In genomic region chr17:27596571-27597187, GRCh38 we compare ENCODE assay signal across 16 cellular contexts. TPM values are rescaled to one million over a fixed set of nuclear protein-coding genes. Genes with fewer than 3 reads are reported as not detected.
A peak's percentile ranks its signal among the peaks of the same experiment; 100 is the strongest.
DNase-seq lines count a peak whose midpoint lies in the region; ATAC-seq and TF ChIP-seq lines count a peak whose summit lies in the region.
"Had no signal": no experiment of that assay in that cellular context is flagged by ENCODE, and none has a peak within 500 bp of the region (broad histone marks: within the 10 kb centered on the region; RNA-seq: fewer than 3 reads in every experiment).

No MANE protein-coding gene starts in this region.

- H3K4me1 Mint-ChIP-seq in activated naive CD4-positive, alpha-beta T cell treated with anti-CD3 and anti-CD28 coated beads, Interleukin-2, amount 10 ng/mL, durations not matched to agents 7 days and 5 days, result peaks cover 21% of the 10 kb centered on the region
- H3K4me1 Mint-ChIP-seq in activated naive CD8-positive, alpha-beta T cell treated with anti-CD3 and anti-CD28 coated beads, Interleukin-2, amount 50 U/mL, for 24 hours, result peaks cover 18% of the 10 kb centered on the region
- H3K4me1 Mint-ChIP-seq in stimulated activated naive B cell treated with anti-CD40 and anti-IgM and Interleukin-4, amounts not matched to agents 10 μg/mL and 1 μg/mL and 100 μg/mL, for 72 hours, result peaks cover 2 to 6% of the 10 kb centered on the region in 2 donors

- CTCF ChIA-PET in activated naive CD4-positive, alpha-beta T cell treated with anti-CD3 and anti-CD28 coated beads, Interleukin-2, amount 10 ng/mL, durations not matched to agents 7 days and 5 days (lab: Charles Lee), result interaction anchor here (0.9 to 2.3 kb wide), 9 partner anchors 28 to 264 kb away, joined by 3 to 14 read pairs (median 6); partner anchors contain the start of gene KSR1
- CTCF ChIA-PET in HEK293T (lab: Yijun Ruan, JAX), result interaction anchor here (1.0 kb wide), 1 partner anchor 141 kb away, joined by 3 read pairs; the partner anchor contains the start of gene KSR1

- ATAC-seq in activated naive CD4-positive, alpha-beta T cell treated with anti-CD3 and anti-CD28 coated beads, Interleukin-2, amount 50 U/mL, for 72 hours, result no peak
- no peak for ATAC-seq in activated naive CD8-positive, alpha-beta T cell treated with anti-CD3 and anti-CD28 coated beads, Interleukin-2, amount 50 U/mL, for 24 hours
- no peak for ATAC-seq in stimulated activated naive B cell treated with anti-CD40 and anti-IgM and Interleukin-4, amounts not matched to agents 10 μg/mL and 1 μg/mL and 100 μg/mL, for 72 hours (replicated peaks)
- ATAC-seq in GM21576 (IDR thresholded peaks at IDR 0.05; ENCODE audit: unreplicated experiment), result no peak
- ATAC-seq: foreskin keratinocyte, lower lobe of right lung had no signal

- POLR2A ChIA-PET in HEK293T (lab: Yijun Ruan, JAX), result no interaction called here

- no peak for DNase-seq in activated naive CD4-positive, alpha-beta T cell treated with anti-CD3 and anti-CD28 coated beads, Interleukin-2, amount 50 U/mL, for 72 hours (ENCODE audit: low spot score in 2 of 2)
- DNase-seq in activated naive CD4-positive, alpha-beta T cell treated with anti-CD3 and anti-CD28 coated beads, Interleukin-2, amount 10 ng/mL, durations not matched to agents 7 days and 5 days, result no peak
- peak; percentile 29 for DNase-seq in NCI-H1092 (lab: John Stamatoyannopoulos, UW)
- DNase-seq in activated naive CD8-positive, alpha-beta T cell treated with anti-CD3 and anti-CD28 coated beads, Interleukin-2, amount 50 U/mL, for 24 hours, result no peak
- no peak for DNase-seq in stimulated activated naive B cell treated with anti-CD40 and anti-IgM and Interleukin-4, amounts not matched to agents 10 μg/mL and 1 μg/mL and 100 μg/mL, for 72 hours
- no peak for DNase-seq in HEK293T (ENCODE audit: extremely low spot score)
- no peak for DNase-seq in COLO829 (ENCODE audit: low spot score)
- DNase-seq: AML-193; foreskin keratinocyte; lower lobe of right lung; NCI-H187; small intestine; stimulated activated CD4-positive, alpha-beta T cell treated with anti-CD3 and anti-CD28 coated beads, Interleukin-4, amount 100 ng/mL, for 1 hour; T1000; upper lobe of left lung had no signal

- no peak overlapping the region for H3K4me3 Mint-ChIP-seq in activated naive CD4-positive, alpha-beta T cell treated with anti-CD3 and anti-CD28 coated beads, Interleukin-2, amount 10 ng/mL, durations not matched to agents 7 days and 5 days
- peak overlapping the region; percentile 22 for H3K4me3 Mint-ChIP-seq in activated naive CD8-positive, alpha-beta T cell treated with anti-CD3 and anti-CD28 coated beads, Interleukin-2, amount 50 U/mL, for 24 hours
- no peak overlapping the region for H3K4me3 Mint-ChIP-seq in stimulated activated naive B cell treated with anti-CD40 and anti-IgM and Interleukin-4, amounts not matched to agents 10 μg/mL and 1 μg/mL and 100 μg/mL, for 72 hours

- no peaks in the 10 kb centered on the region for H3K9me3 Mint-ChIP-seq in activated naive CD4-positive, alpha-beta T cell treated with anti-CD3 and anti-CD28 coated beads, Interleukin-2, amount 50 U/mL, for 72 hours
- no peaks in the 10 kb centered on the region for H3K9me3 Mint-ChIP-seq in activated naive CD4-positive, alpha-beta T cell treated with anti-CD3 and anti-CD28 coated beads, Interleukin-2, amount 10 ng/mL, durations not matched to agents 7 days and 5 days
- H3K9me3 Mint-ChIP-seq in activated naive CD8-positive, alpha-beta T cell treated with anti-CD3 and anti-CD28 coated beads, Interleukin-2, amount 50 U/mL, for 24 hours, result no peaks in the 10 kb centered on the region
- H3K9me3 Mint-ChIP-seq in stimulated activated naive B cell treated with anti-CD40 and anti-IgM and Interleukin-4, amounts not matched to agents 10 μg/mL and 1 μg/mL and 100 μg/mL, for 72 hours, result no peaks in the 10 kb centered on the region

- no peaks in the 10 kb centered on the region for H3K27me3 Mint-ChIP-seq in activated naive CD4-positive, alpha-beta T cell treated with anti-CD3 and anti-CD28 coated beads, Interleukin-2, amount 10 ng/mL, durations not matched to agents 7 days and 5 days
- H3K27me3 Mint-ChIP-seq in activated naive CD8-positive, alpha-beta T cell treated with anti-CD3 and anti-CD28 coated beads, Interleukin-2, amount 50 U/mL, for 24 hours, result no peaks in the 10 kb centered on the region
- no peaks in the 10 kb centered on the region for H3K27me3 Mint-ChIP-seq in stimulated activated naive B cell treated with anti-CD40 and anti-IgM and Interleukin-4, amounts not matched to agents 10 μg/mL and 1 μg/mL and 100 μg/mL, for 72 hours

- H3K27ac Mint-ChIP-seq in activated naive CD4-positive, alpha-beta T cell treated with anti-CD3 and anti-CD28 coated beads, Interleukin-2, amount 50 U/mL, for 72 hours, result peak overlapping the region; percentile 40 to 91
- no peak overlapping the region for H3K27ac Mint-ChIP-seq in activated naive CD4-positive, alpha-beta T cell treated with anti-CD3 and anti-CD28 coated beads, Interleukin-2, amount 10 ng/mL, durations not matched to agents 7 days and 5 days
- no peak overlapping the region for H3K27ac Mint-ChIP-seq in activated naive CD8-positive, alpha-beta T cell treated with anti-CD3 and anti-CD28 coated beads, Interleukin-2, amount 50 U/mL, for 24 hours
- peak overlapping the region; percentile 2 for H3K27ac Mint-ChIP-seq in stimulated activated naive B cell treated with anti-CD40 and anti-IgM and Interleukin-4, amounts not matched to agents 10 μg/mL and 1 μg/mL and 100 μg/mL, for 72 hours

- H3K36me3 Mint-ChIP-seq in activated naive CD4-positive, alpha-beta T cell treated with anti-CD3 and anti-CD28 coated beads, Interleukin-2, amount 50 U/mL, for 72 hours, result peaks cover 11 to 36% of the 10 kb centered on the region in 2 donors
- H3K36me3 Mint-ChIP-seq in activated naive CD4-positive, alpha-beta T cell treated with anti-CD3 and anti-CD28 coated beads, Interleukin-2, amount 10 ng/mL, durations not matched to agents 7 days and 5 days, result peaks cover 18% of the 10 kb centered on the region
- peaks cover 32% of the 10 kb centered on the region for H3K36me3 Mint-ChIP-seq in activated naive CD8-positive, alpha-beta T cell treated with anti-CD3 and anti-CD28 coated beads, Interleukin-2, amount 50 U/mL, for 24 hours (ENCODE audit: low read depth)
- H3K36me3 Mint-ChIP-seq in stimulated activated naive B cell treated with anti-CD40 and anti-IgM and Interleukin-4, amounts not matched to agents 10 μg/mL and 1 μg/mL and 100 μg/mL, for 72 hours, result peaks cover 17 to 43% of the 10 kb centered on the region in 2 donors

TF ChIP-seq in HEK293T, 16 proteins besides CTCF, POLR2A, EP300 and RAD21:
- TF ChIP-seq ELF4 (IDR thresholded peaks at IDR 0.05) (no peak), NFRKB (IDR thresholded peaks at IDR 0.05) (no peak), CTBP1 (IDR thresholded peaks at IDR 0.05; ENCODE audit: borderline replicate concordance) (no peak), PKNOX1 (IDR thresholded peaks at IDR 0.05) (no peak), FOXK2 (IDR thresholded peaks at IDR 0.05) (no peak), BHLHE40 (IDR thresholded peaks at IDR 0.05; ENCODE audit: borderline replicate concordance) (no peak), ARNT (IDR thresholded peaks at IDR 0.05) (no peak), SUZ12 (IDR thresholded peaks at IDR 0.05) (no peak), ZNF384 (IDR thresholded peaks at IDR 0.05) (no peak), TARDBP (IDR thresholded peaks at IDR 0.05) (no peak), L3MBTL2 (conservative IDR thresholded peaks at IDR 0.05) (no peak), FOXM1 (IDR thresholded peaks at IDR 0.05; ENCODE audit: borderline replicate concordance) (no peak), SP1 (IDR thresholded peaks at IDR 0.05) (no peak)

RNA-seq across cellular contexts. Expression of gene LGALS9, which starts 34.3 kb away (rescaled TPM):
- total RNA-seq in activated naive CD4-positive, alpha-beta T cell treated with anti-CD3 and anti-CD28 coated beads, Interleukin-2, amount 50 U/mL, for 72 hours, result 10 to 100 TPM; 22.2 to 71.5 TPM

Comparison
In these comparisons a context has a peak if more than half of its experiments do, and no peak if none do; other contexts are left out.
1. H3K27ac Mint-ChIP-seq: peak in activated naive CD4-positive, alpha-beta T cell treated with anti-CD3 and anti-CD28 coated beads, Interleukin-2, amount 50 U/mL, for 72 hours (2 of 2) and stimulated activated naive B cell treated with anti-CD40 and anti-IgM and Interleukin-4, amounts not matched to agents 10 μg/mL and 1 μg/mL and 100 μg/mL, for 72 hours (single experiment); none in activated naive CD4-positive, alpha-beta T cell treated with anti-CD3 and anti-CD28 coated beads, Interleukin-2, amount 10 ng/mL, durations not matched to agents 7 days and 5 days (single experiment) and activated naive CD8-positive, alpha-beta T cell treated with anti-CD3 and anti-CD28 coated beads, Interleukin-2, amount 50 U/mL, for 24 hours (single experiment).